ENCODE assay signal across 11 cellular contexts in genomic region chr3:62109534-62109933, GRCh38.
DNase-seq lines count a peak whose midpoint lies in the region; ATAC-seq and TF ChIP-seq lines count a peak whose summit lies in the region.
"Had no signal": no experiment of that assay in that cellular context is flagged by ENCODE, and none has a peak within 500 bp of the region (broad histone marks: within the 10 kb centered on the region; RNA-seq: fewer than 3 reads in every experiment).

No MANE protein-coding gene starts in this region.

- H2AFZ ChIP-seq in trophoblast cell (ENCODE audit: insufficient read depth, low read length, poor library complexity), result no peak overlapping the region

- no peak overlapping the region for H4K91ac ChIP-seq in trophoblast cell (ENCODE audit: low read depth, low read length)

- peak; percentile 38 for DNase-seq in GOT3 (lab: John Stamatoyannopoulos, UW)
- peak; percentile 51 for DNase-seq in RKO (ENCODE audit: low spot score)
- DNase-seq in fibroblast of mammary gland (ENCODE audit: low read depth), result peak; percentile 98
- DNase-seq in trophoblast cell, result peak; percentile 94 to 95
- DNase-seq in mucosa of gallbladder (ENCODE audit: low spot score), result no peak
- DNase-seq in KG1 (lab: John Stamatoyannopoulos, UW), result no peak
- DNase-seq: activated effector memory CD4-positive, alpha-beta T cell treated with Interleukin-2 at 50 U/mL for 16 hours; Karpas-422; T-cell had no signal

- no peaks in the 10 kb centered on the region for H3K79me2 ChIP-seq in trophoblast cell (ENCODE audit: control insufficient read depth, insufficient read depth, low read length, poor library complexity)

- H3K18ac ChIP-seq in trophoblast cell (ENCODE audit: low read length), result no peak overlapping the region

- H3K14ac ChIP-seq in trophoblast cell (ENCODE audit: low read length), result no peak overlapping the region

- no peak overlapping the region for H2AK5ac ChIP-seq in trophoblast cell (ENCODE audit: low read length)

- WGBS in trophoblast cell (ENCODE audit: extremely low coverage, insufficient coverage, insufficient read length), result no CpG with 5 or more reads among the region's 1 CpG

- H3K27me3 ChIP-seq in trophoblast cell (ENCODE audit: insufficient read depth, low read length), result no peaks in the 10 kb centered on the region

- H3K4me3 ChIP-seq in fibroblast of mammary gland (ENCODE audit: control insufficient read depth, low read depth, low read length), result no peak overlapping the region
- no peak overlapping the region for H3K4me3 ChIP-seq in trophoblast cell (ENCODE audit: low read depth, low read length)

- H3K4me1 ChIP-seq in trophoblast cell (ENCODE audit: control insufficient read depth in 1 of 2, insufficient read depth in 2 of 2, low read length in 2 of 2), result no peaks in the 10 kb centered on the region

- H4K8ac ChIP-seq in trophoblast cell (ENCODE audit: low read depth, low read length), result no peak overlapping the region

- H2BK120ac ChIP-seq in trophoblast cell (ENCODE audit: insufficient read depth, low read length, poor library complexity), result no peak overlapping the region

- H4K12ac ChIP-seq in trophoblast cell (ENCODE audit: low read depth, low read length), result no peak overlapping the region

- no peaks in the 10 kb centered on the region for H3K36me3 ChIP-seq in trophoblast cell (ENCODE audit: control insufficient read depth in 1 of 2, insufficient read depth in 2 of 2, low read length in 2 of 2)

- H2BK12ac ChIP-seq in trophoblast cell (ENCODE audit: low read length), result no peak overlapping the region

- H3K23ac ChIP-seq in trophoblast cell (ENCODE audit: low read length), result no peak overlapping the region

- no peaks in the 10 kb centered on the region for H3K79me1 ChIP-seq in trophoblast cell (ENCODE audit: low read length)

- H2BK5ac ChIP-seq in trophoblast cell (ENCODE audit: low read depth, low read length, poor library complexity), result no peak overlapping the region

- ATAC-seq in GM19397 (IDR thresholded peaks at IDR 0.05; ENCODE audit: unreplicated experiment) (no peak), GM21390 (IDR thresholded peaks at IDR 0.05; ENCODE audit: unreplicated experiment) (no peak)
- ATAC-seq: T-cell had no signal

- peak; percentile 37 for TF ChIP-seq CTCF in fibroblast of mammary gland (conservative IDR thresholded peaks at IDR 0.05; ENCODE audit: control insufficient read depth, insufficient read depth, low read depth, low read length)

- H3K4me2 ChIP-seq in trophoblast cell (ENCODE audit: low read length), result no peak overlapping the region

- no peak overlapping the region for H3K27ac ChIP-seq in trophoblast cell (ENCODE audit: low read depth, low read length)

- H3K9ac ChIP-seq in trophoblast cell (ENCODE audit: low read length), result no peak overlapping the region

- H3K4ac ChIP-seq in trophoblast cell (ENCODE audit: low read depth, low read length), result no peak overlapping the region

- H3K9me3 ChIP-seq in trophoblast cell (ENCODE audit: insufficient read depth, low read depth, low read length), result peaks cover 2% of the 10 kb centered on the region

Comparison
In these comparisons a context has a peak if more than half of its experiments do, and no peak if none do; other contexts are left out.
1. DNase-seq: peak in GOT3 (single experiment), RKO (single experiment), fibroblast of mammary gland (single experiment) and trophoblast cell (2 of 2); none in mucosa of gallbladder (single experiment) and KG1 (single experiment).